Comparison of ENCODE assay signal across 35 cellular contexts in genomic region chr13:48770372-48770771, GRCh38.
"Had no signal": no experiment of that assay in that cellular context is flagged by ENCODE, and none has a peak within 500 bp of the region (broad histone marks: within the 10 kb centered on the region; RNA-seq: fewer than 3 reads in every experiment).

No MANE protein-coding gene starts in this region.

- DNase-seq: activated CD4-positive, alpha-beta T cell treated with anti-CD3 and anti-CD28 coated beads, Interleukin-2, amount 10 ng/mL, durations not matched to agents 7 days and 5 days; activated CD8-positive, alpha-beta T cell treated with anti-CD3 and anti-CD28 coated beads for 36 hours; activated naive CD4-positive, alpha-beta T cell; adrenal gland; aorta; cerebellar nuclear complex; dorsolateral prefrontal cortex; effector memory CD4-positive, alpha-beta T cell; islet precursor cell; left cardiac atrium; left ventricle myocardium superior; naive B cell; nephron progenitor cell; pancreas; right cardiac atrium; SK-N-SH; stimulated activated CD4-positive, alpha-beta T cell treated with anti-CD3 and anti-CD28 coated beads, Interleukin-15, amount 100 ng/mL, for 24 hours; stimulated activated CD4-positive, alpha-beta T cell treated with anti-CD3 and anti-CD28 coated beads, Interleukin-2, amount 100 ng/mL, for 24 hours; stimulated activated naive CD4-positive, alpha-beta T cell; SW 1271; T-helper 9 cell; uterus had no signal

- H3K27ac Mint-ChIP-seq: activated CD4-positive, alpha-beta T cell treated with anti-CD3 and anti-CD28 coated beads, Interleukin-2, amount 10 ng/mL, durations not matched to agents 7 days and 5 days; activated CD8-positive, alpha-beta T cell treated with anti-CD3 and anti-CD28 coated beads for 36 hours; activated naive CD4-positive, alpha-beta T cell treated with anti-CD3 and anti-CD28 coated beads, Interleukin-2, amount 50 U/mL, for 72 hours; activated T-helper 2 cell treated with anti-CD3 and anti-CD28 coated beads, Interferon-gamma antibody, Interleukin-2, Interleukin-4, amounts not matched to agents 10 μg/mL and 5 μg/mL and 100 μg/mL, durations not matched to agents 14 hours and 24 hours and 36 hours; brain; mesothelial cell of epicardium; nephron progenitor cell; T-helper 1 cell treated with Interleukin-12 subunit alpha and Interleukin-12 subunit beta and Interleukin-4 antibody, amounts not matched to agents 30 μg/mL and 1 μg/mL, for 36 hours; type B pancreatic cell had no signal

- H3K4me3 Mint-ChIP-seq: activated CD4-positive, alpha-beta T cell treated with anti-CD3 and anti-CD28 coated beads, Interleukin-2, amount 10 ng/mL, durations not matched to agents 7 days and 5 days; activated CD8-positive, alpha-beta T cell treated with anti-CD3 and anti-CD28 coated beads for 36 hours; brain; mesothelial cell of epicardium; naive B cell; nephron progenitor cell; T-helper 1 cell treated with Interleukin-12 subunit alpha and Interleukin-12 subunit beta and Interleukin-4 antibody, amounts not matched to agents 30 μg/mL and 1 μg/mL, for 36 hours; type B pancreatic cell had no signal

- H3K9me3 ChIP-seq: neutrophil, pancreas had no signal

- H3K4me2 ChIP-seq: hepatocyte, SK-N-SH had no signal

- H3K36me3 ChIP-seq: adrenal gland, cardiac muscle cell, gastroesophageal sphincter, neutrophil, pancreas, thoracic aorta, uterus had no signal

- ATAC-seq: activated CD8-positive, alpha-beta T cell treated with anti-CD3 and anti-CD28 coated beads for 36 hours; gastroesophageal sphincter; left cardiac atrium; left ventricle myocardium superior; pancreas had no signal

- H2AFZ ChIP-seq: hepatocyte had no signal

- H3K27ac ChIP-seq: adrenal gland, cardiac muscle cell, coronary artery, dorsolateral prefrontal cortex, gastroesophageal sphincter, hepatocyte, neutrophil, pancreas, thoracic aorta, uterus, VCaP had no signal

- H3K4me1 Mint-ChIP-seq: brain, nephron progenitor cell had no signal

- H3K9ac ChIP-seq: SK-N-SH had no signal

- H3K4me3 ChIP-seq: adrenal gland, cardiac muscle cell, coronary artery, dorsolateral prefrontal cortex, gastroesophageal sphincter, hepatocyte, pancreas, thoracic aorta, uterus had no signal

- H3K27me3 ChIP-seq: adrenal gland, cardiac muscle cell, dorsolateral prefrontal cortex, gastroesophageal sphincter, hepatocyte, neutrophil, pancreas, uterus had no signal

- H3K27me3 Mint-ChIP-seq: type B pancreatic cell had no signal

- H3K4me1 ChIP-seq: adrenal gland, gastroesophageal sphincter, pancreas, uterus had no signal

- H3K36me3 Mint-ChIP-seq: type B pancreatic cell had no signal
